Comparison of ENCODE assay signal across 31 cellular contexts in the genomic region with DNA sequence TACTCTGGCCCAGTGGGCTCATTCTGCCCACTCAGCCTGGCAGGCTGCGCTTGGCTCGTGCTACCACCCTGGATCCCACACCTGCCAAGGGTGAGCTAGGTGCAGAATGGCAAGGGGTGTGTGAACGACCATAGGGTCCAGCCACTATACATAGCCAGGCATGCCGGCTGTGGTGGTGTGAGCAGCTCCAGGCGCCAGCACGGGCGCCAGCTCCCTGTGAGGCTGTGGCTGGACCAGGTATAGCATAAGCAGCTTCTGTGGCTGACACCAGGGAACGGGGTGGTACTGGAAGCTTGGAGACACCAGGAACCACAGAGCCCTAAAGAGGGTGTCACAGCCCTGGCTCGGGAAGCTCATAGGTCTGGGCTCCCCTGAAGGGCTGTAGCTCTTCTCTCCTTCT.
"Had no signal": no experiment of that assay in that cellular context is flagged by ENCODE, and none has a peak within 500 bp of the region (broad histone marks: within the 10 kb centered on the region; RNA-seq: fewer than 3 reads in every experiment).

No MANE protein-coding gene starts in this region.

- ATAC-seq: activated CD4-positive, CD25-positive, alpha-beta regulatory T cell treated with anti-CD3 and anti-CD28 coated beads, Interleukin-2, amount 50 U/mL, for 24 hours; activated CD8-positive, alpha-beta T cell treated with anti-CD3 and anti-CD28 coated beads for 36 hours; activated T-cell treated with anti-CD3 and anti-CD28 coated beads, Interleukin-2, amount 50 U/mL, for 4 hours; activated T-helper 17 cell treated with anti-CD3 and anti-CD28 coated beads, Interleukin-2, amount 50 U/mL, for 72 hours; effector memory CD8-positive, alpha-beta T cell; T-helper 17 cell had no signal

- H3K27me3 Mint-ChIP-seq: activated B cell treated with CpG ODN at 0.5 μM for 24 hours; activated CD8-positive, alpha-beta T cell treated with anti-CD3 and anti-CD28 coated beads for 36 hours; activated naive CD8-positive, alpha-beta T cell; activated T-helper 17 cell treated with anti-CD3 and anti-CD28 coated beads, Interleukin-2, amount 50 U/mL, for 72 hours; effector memory CD8-positive, alpha-beta T cell; T-helper 17 cell had no signal

- H3K27ac ChIP-seq: brain microvascular endothelial cell, WERI-Rb-1 had no signal

- H3K4me1 Mint-ChIP-seq: activated T-helper 17 cell treated with anti-CD3 and anti-CD28 coated beads, Interleukin-2, amount 50 U/mL, for 72 hours had no signal

- FAIRE-seq: astrocyte, colon, frontal cortex had no signal

- DNase-seq: activated B cell treated with CpG ODN at 0.5 μM for 24 hours; activated CD4-positive, alpha-beta T cell treated with anti-CD3 and anti-CD28 coated beads for 48 hours; activated CD4-positive, alpha-beta T cell treated with anti-CD3 and anti-CD28 coated beads, Interleukin-2, amount 50 U/mL, for 1 hour; activated CD4-positive, alpha-beta T cell treated with anti-CD3 and anti-CD28 coated beads, Interleukin-2, amount 50 U/mL, for 48 hours; activated CD8-positive, alpha-beta memory T cell treated with anti-CD3 and anti-CD28 coated beads for 24 hours; activated CD8-positive, alpha-beta T cell treated with anti-CD3 and anti-CD28 coated beads for 36 hours; activated effector memory CD4-positive, alpha-beta T cell treated with Interleukin-2 at 50 U/mL for 16 hours; activated gamma-delta T cell treated with Interleukin-2 at 50 U/mL for 16 hours; activated naive CD4-positive, alpha-beta T cell treated with anti-CD3 and anti-CD28 coated beads, Interleukin-2, amount 50 U/mL, for 16 hours; activated naive CD4-positive, alpha-beta T cell treated with Interleukin-2 at 50 U/mL for 16 hours; activated T-cell treated with anti-CD3 and anti-CD28 coated beads, Interleukin-2, amount 50 U/mL, for 4 hours; amniotic stem cell; anterior cingulate cortex; brain microvascular endothelial cell; cortex of kidney; dermis blood vessel endothelial cell; effector CD4-positive, alpha-beta T cell; effector memory CD8-positive, alpha-beta T cell; foreskin fibroblast; head of caudate nucleus; T-helper 1 cell; T-helper 17 cell; T1000; WERI-Rb-1 had no signal

- H3K4me3 Mint-ChIP-seq: activated B cell treated with CpG ODN at 0.5 μM for 24 hours; activated CD8-positive, alpha-beta T cell treated with anti-CD3 and anti-CD28 coated beads for 36 hours; activated naive CD8-positive, alpha-beta T cell; activated T-cell treated with anti-CD3 and anti-CD28 coated beads, Interleukin-2, amount 50 U/mL, for 4 hours; activated T-helper 17 cell treated with anti-CD3 and anti-CD28 coated beads, Interleukin-2, amount 50 U/mL, for 72 hours; effector memory CD8-positive, alpha-beta T cell; T-helper 17 cell; T-helper 2 cell treated with Interferon-gamma antibody and Interleukin-4, amounts not matched to agents 5 μg/mL and 100 μg/mL, for 36 hours had no signal

- H3K27ac Mint-ChIP-seq: activated B cell treated with CpG ODN at 0.5 μM for 24 hours; activated CD8-positive, alpha-beta T cell treated with anti-CD3 and anti-CD28 coated beads for 36 hours; activated naive CD8-positive, alpha-beta T cell; activated T-helper 17 cell treated with anti-CD3 and anti-CD28 coated beads, Interleukin-2, amount 50 U/mL, for 72 hours; effector memory CD8-positive, alpha-beta T cell; T-helper 17 cell; T-helper 2 cell treated with Interferon-gamma antibody and Interleukin-4, amounts not matched to agents 5 μg/mL and 100 μg/mL, for 36 hours had no signal

- H3K9me3 Mint-ChIP-seq: activated CD8-positive, alpha-beta T cell treated with anti-CD3 and anti-CD28 coated beads for 36 hours; activated T-cell treated with anti-CD3 and anti-CD28 coated beads, Interleukin-2, amount 50 U/mL, for 4 hours; activated T-helper 17 cell treated with anti-CD3 and anti-CD28 coated beads, Interleukin-2, amount 50 U/mL, for 72 hours; effector memory CD8-positive, alpha-beta T cell; T-helper 2 cell treated with Interferon-gamma antibody and Interleukin-4, amounts not matched to agents 5 μg/mL and 100 μg/mL, for 36 hours had no signal

- H3K27me3 ChIP-seq: brain microvascular endothelial cell had no signal
